ENCODE assay signal across 7 cellular contexts in the genomic region with DNA sequence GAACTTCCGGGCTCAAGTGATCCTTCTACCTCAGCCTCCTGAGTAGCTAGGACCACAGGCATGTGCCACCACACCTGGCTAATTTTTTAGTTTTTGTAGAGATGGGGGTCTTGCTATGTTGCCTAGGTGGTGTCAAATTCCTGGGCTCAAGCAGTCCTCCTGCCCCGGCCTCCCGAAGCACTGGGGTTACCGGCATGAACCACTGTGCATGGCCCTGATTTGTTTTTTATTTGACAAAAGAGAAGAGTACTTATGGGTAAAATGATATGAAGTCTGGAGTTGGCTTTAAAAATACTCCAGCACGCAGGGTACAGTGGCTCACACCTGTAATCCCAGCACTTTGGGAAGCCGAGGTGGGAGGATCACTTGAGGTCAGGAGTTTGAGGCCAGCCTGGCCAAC. TPM values are rescaled to one million over a fixed set of nuclear protein-coding genes. Genes with fewer than 3 reads are reported as not detected.
"Had no signal": no experiment of that assay in that cellular context is flagged by ENCODE, and none has a peak within 500 bp of the region (broad histone marks: within the 10 kb centered on the region; RNA-seq: fewer than 3 reads in every experiment).

No MANE protein-coding gene starts in this region.

RNA-seq across cellular contexts. Expression of gene GRTP1, which starts 4.4 kb away (rescaled TPM):
- total RNA-seq: activated CD8-positive, alpha-beta memory T cell treated with anti-CD3 and anti-CD28 coated beads for 36 hours; activated CD8-positive, alpha-beta memory T cell treated with anti-CD3 and anti-CD28 coated beads, Interleukin-2, amount 10 ng/mL, durations not matched to agents 7 days and 5 days; activated CD8-positive, alpha-beta T cell treated with anti-CD3 and anti-CD28 coated beads for 36 hours; activated naive CD8-positive, alpha-beta T cell treated with anti-CD3 and anti-CD28 coated beads, Interleukin-2, amount 10 ng/mL, durations not matched to agents 7 days and 5 days; activated T-helper 1 cell treated with anti-CD3 and anti-CD28 coated beads, Interleukin-12 subunit alpha, Interleukin-12 subunit beta, Interleukin-2, Interleukin-4 antibody, amounts not matched to agents 30 ng/mL and 10 ng/mL and 1 ng/mL, durations not matched to agents 14 hours and 24 hours and 36 hours; activated T-helper 2 cell treated with anti-CD3 and anti-CD28 coated beads, Interferon-gamma antibody, Interleukin-2, Interleukin-4, amounts not matched to agents 10 μg/mL and 5 μg/mL and 100 μg/mL, durations not matched to agents 14 hours and 24 hours and 36 hours; T-helper 2 cell treated with Interferon-gamma antibody and Interleukin-4, amounts not matched to agents 100 ng/mL and 5 ng/mL, for 36 hours had no signal
